Comparison of ENCODE assay signal across 1 cellular context in the genomic region with DNA sequence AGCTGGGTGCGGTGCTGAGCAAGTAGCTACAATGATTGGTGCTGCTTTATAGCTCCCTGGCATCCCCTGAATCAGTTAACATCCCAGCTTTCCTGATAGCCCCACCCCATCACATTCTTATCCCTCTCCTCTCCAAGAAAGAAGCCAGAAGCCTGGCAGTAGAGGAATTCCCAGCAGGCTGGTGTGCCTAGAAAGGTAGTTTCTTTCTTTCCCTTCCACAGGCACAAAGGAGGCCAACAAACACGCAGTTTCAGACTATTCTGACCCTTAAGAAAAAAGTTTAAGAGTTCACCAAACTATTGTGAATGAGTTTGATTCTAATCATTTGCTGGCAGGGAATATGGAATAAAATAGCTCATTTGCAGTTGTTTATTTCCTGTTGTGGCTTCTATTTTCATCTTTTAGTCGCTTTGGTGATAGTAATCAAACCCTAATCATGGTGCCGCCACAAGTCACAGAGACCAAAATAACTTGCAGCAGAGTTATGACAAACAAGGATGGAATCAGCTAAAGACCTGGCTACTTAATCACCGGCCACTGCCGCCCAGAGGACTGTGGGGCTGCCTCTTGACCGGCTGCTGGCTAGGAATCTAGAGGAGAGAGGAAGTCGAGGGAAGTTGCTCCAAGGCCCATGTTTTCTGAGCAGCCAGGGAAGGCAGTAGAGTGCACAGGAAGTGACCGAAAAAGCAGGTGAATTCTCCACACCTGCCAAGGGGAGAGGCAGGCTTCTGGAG.
TF ChIP-seq lines count a peak whose summit lies in the region.

No MANE protein-coding gene starts in this region.

TF ChIP-seq in H1, 55 proteins besides CTCF, POLR2A, EP300 and RAD21 (continued from another document):
- TF ChIP-seq, protein P1, sequence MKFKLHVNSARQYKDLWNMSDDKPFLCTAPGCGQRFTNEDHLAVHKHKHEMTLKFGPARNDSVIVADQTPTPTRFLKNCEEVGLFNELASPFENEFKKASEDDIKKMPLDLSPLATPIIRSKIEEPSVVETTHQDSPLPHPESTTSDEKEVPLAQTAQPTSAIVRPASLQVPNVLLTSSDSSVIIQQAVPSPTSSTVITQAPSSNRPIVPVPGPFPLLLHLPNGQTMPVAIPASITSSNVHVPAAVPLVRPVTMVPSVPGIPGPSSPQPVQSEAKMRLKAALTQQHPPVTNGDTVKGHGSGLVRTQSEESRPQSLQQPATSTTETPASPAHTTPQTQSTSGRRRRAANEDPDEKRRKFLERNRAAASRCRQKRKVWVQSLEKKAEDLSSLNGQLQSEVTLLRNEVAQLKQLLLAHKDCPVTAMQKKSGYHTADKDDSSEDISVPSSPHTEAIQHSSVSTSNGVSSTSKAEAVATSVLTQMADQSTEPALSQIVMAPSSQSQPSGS (IDR thresholded peaks at IDR 0.05; ENCODE audit: low read length) = no peak
- peak; percentile 47 for TF ChIP-seq ASH2L (IDR thresholded peaks at IDR 0.05; ENCODE audit: low read length)
TF ChIP-seq in H1: peak in this region for 2.
